Comparison of ENCODE assay signal across 8 cellular contexts in the genomic region with DNA sequence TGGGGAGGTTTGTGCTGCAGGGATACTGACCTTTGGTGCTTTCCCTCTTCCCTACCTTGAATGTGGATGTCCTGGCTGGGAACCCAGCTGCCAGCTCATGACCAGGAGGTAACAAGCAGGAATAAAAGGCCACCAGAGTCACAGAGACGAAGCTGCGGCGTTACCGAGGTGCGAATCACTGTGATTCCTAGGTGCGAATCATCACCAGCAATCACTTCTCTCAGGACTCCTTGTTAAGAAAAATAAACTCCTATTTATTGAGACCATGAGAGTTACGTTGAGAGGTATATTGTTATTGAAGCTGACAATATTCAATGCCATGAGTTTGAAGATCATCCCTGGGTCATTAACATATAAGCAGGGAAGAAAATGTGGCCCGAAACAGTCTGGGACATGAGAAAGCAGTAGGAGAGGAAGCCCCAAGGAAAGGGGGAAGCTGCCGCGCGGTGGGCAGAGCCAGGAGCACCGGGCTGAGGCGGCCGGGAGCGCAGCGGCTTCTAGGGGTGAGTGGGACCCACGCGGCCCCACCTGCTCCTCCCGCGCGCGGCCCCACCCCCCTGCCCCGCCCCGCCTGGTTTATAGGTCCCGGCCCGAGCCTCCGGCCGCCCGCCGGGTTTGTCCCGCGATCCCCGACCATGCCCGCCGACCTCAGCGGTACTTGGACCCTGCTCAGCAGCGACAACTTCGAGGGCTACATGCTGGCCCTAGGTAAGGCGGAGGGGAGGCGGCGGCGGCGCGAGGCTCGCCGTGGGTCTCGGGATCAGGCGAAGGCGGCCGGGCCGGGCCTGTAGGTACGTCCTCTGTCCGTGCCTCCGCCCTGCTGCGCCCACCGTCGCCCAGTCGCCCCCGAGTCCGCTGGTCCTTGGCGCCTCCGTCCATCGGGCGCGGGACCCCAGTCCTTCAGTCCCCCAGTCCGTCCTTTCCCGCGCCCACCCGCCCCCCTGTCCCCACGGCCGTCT. TPM values are rescaled to one million over a fixed set of nuclear protein-coding genes. Genes with fewer than 3 reads are reported as not detected.
A peak's percentile ranks its signal among the peaks of the same experiment; 100 is the strongest.
DNase-seq lines count a peak whose midpoint lies in the region; TF ChIP-seq lines count a peak whose summit lies in the region.

A gene (plus strand): TSS at position 605 of the 959 bp plus-strand sequence. CDS start 31 bp downstream, at position 636.

- no peaks in the 10 kb centered on the region for H3K9me3 Mint-ChIP-seq in activated naive CD4-positive, alpha-beta T cell treated with anti-CD3 and anti-CD28 coated beads for 36 hours

- intact Hi-C loops in activated naive CD4-positive, alpha-beta T cell treated with anti-CD3 and anti-CD28 coated beads for 36 hours (cut with micrococcal nuclease) = no loop called here
- intact Hi-C loops in cardiac septum (cut with DNase I) (no loop called here), prostate gland (cut with DNase I) (no loop called here)

- peaks cover 10% of the 10 kb centered on the region for H3K4me1 Mint-ChIP-seq in activated naive CD4-positive, alpha-beta T cell treated with anti-CD3 and anti-CD28 coated beads for 36 hours (ENCODE audit: low read depth)

- peak within 1 kb of the TSS; percentile 22; the same call in 1 of the 2 replicates for H3K4me3 ChIP-seq in AG10803 (ENCODE audit: low read length)
- peak within 1 kb of the TSS; percentile 40 to 52 for H3K4me3 ChIP-seq in prostate gland

- peak within 1 kb of the TSS; percentile 74 for H3K4me3 Mint-ChIP-seq in activated naive CD4-positive, alpha-beta T cell treated with anti-CD3 and anti-CD28 coated beads for 36 hours

- no peak for DNase-seq in AG10803 (ENCODE audit: low read depth)
- DNase-seq in HPDE6-E6E7 (ENCODE audit: extremely low spot score) = peak; percentile 16
- no peak for DNase-seq in activated naive CD4-positive, alpha-beta T cell treated with anti-CD3 and anti-CD28 coated beads for 36 hours
- DNase-seq in cardiac septum (ENCODE audit: low spot score) = peak; percentile 78
- peak; percentile 4 for DNase-seq in prostate gland (ENCODE audit: low spot score)
- no peak for DNase-seq in NCI-H2107 treated with DMSO at 0.1 percent for 48 hours (lab: John Stamatoyannopoulos, UW; ENCODE audit: unreplicated experiment)
- no peak for DNase-seq in ureter (ENCODE audit: low spot score)
- no peak for DNase-seq in middle frontal gyrus (ENCODE audit: extremely low spot score, low spot score)

- peak within 1 kb of the TSS in 1 of 2 donors; percentile 33 for H3K27ac ChIP-seq in prostate gland

- no peaks in the 10 kb centered on the region for H3K36me3 Mint-ChIP-seq in activated naive CD4-positive, alpha-beta T cell treated with anti-CD3 and anti-CD28 coated beads for 36 hours (ENCODE audit: low read depth)

- CTCF ChIA-PET in activated naive CD4-positive, alpha-beta T cell treated with anti-CD3 and anti-CD28 coated beads for 36 hours (lab: Charles Lee) = no interaction called here

- H3K27me3 ChIP-seq in prostate gland (replicated peaks; ENCODE audit: insufficient read depth) = no peaks in the 10 kb centered on the region

- TF ChIP-seq CTCF in AG10803 (conservative IDR thresholded peaks at IDR 0.05; ENCODE audit: low read length) (no peak), prostate gland (IDR thresholded peaks at IDR 0.05) (no peak)

- H3K27me3 Mint-ChIP-seq in activated naive CD4-positive, alpha-beta T cell treated with anti-CD3 and anti-CD28 coated beads for 36 hours (ENCODE audit: low read depth) = peaks cover 23% of the 10 kb centered on the region

- H3K36me3 ChIP-seq in prostate gland = no peaks in the 10 kb centered on the region

- H3K4me1 ChIP-seq in prostate gland (replicated peaks) = no peaks in the 10 kb centered on the region

- no peak within 1 kb of the TSS for H3K27ac Mint-ChIP-seq in activated naive CD4-positive, alpha-beta T cell treated with anti-CD3 and anti-CD28 coated beads for 36 hours

- 9% methylated on average over 53 of the region's 71 CpGs for WGBS in prostate gland

- no peak for TF ChIP-seq POLR2A in prostate gland (IDR thresholded peaks at IDR 0.05)

- no peaks in the 10 kb centered on the region for H3K9me3 ChIP-seq in prostate gland

RNA-seq across cellular contexts. Expression of the gene that starts here (rescaled TPM):
- total RNA-seq in activated naive CD4-positive, alpha-beta T cell treated with anti-CD3 and anti-CD28 coated beads for 36 hours = not detected
- total RNA-seq in cardiac septum (7.4 TPM), prostate gland (10 to 100 TPM in 1 of 2 donors, 1 to 10 TPM in 1; 5.9 to 23.5 TPM), ureter (8.5 TPM)

Comparison
In these comparisons a context has a peak if more than half of its experiments do, and no peak if none do; other contexts are left out.
1. DNase-seq: peak in HPDE6-E6E7 (single experiment), cardiac septum (single experiment) and prostate gland (single experiment); none in AG10803 (single experiment), activated naive CD4-positive, alpha-beta T cell treated with anti-CD3 and anti-CD28 coated beads for 36 hours (single experiment), NCI-H2107 treated with DMSO at 0.1 percent for 48 hours (single experiment), ureter (single experiment) and middle frontal gyrus (single experiment).